Comparison of ENCODE assay signal across 10 cellular contexts in the genomic region with DNA sequence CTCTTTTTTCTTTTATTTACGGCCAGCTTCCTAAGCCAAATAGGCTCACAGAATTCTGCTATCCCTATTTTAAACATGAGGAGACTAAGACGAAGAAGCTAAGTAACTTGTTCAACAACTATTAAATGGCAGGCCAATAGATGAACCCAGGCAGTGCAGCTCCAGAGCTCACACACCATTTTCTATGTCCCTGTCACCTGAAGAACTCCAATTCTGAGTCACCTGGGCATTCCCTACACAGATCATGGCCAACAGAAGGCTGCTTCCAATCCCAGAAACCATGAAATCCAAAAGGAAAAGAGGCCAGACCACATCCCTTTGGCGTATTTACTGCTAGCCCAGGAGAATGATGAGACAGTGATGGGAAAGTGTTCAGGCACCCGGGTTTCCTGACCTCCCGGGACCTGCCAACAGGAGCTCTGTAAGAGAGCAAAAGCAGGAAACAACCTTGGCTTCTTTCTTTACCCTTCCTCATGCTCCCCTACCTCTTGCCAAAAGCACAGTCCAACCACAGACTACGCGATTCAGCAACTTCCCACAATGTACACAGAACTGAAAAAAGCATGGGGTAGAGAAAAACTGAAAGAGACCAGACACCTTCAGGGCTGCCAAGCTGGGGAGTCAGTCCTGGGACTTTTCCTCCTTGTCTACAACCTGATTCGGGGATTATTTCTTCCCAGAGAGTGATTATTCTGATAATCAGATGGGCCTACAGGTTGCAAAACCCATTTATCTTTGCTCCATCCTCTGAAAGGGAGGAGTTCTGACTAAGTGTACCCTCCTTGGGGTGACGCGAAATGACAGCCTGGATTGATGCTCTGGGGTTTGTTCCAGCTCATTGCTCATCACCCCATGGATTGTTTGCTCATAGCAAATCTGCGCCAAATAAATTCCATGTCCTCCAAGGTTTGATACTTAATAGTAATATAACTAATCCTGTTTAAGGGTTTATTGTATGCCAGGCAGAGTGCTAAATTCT. TPM values are rescaled to one million over a fixed set of nuclear protein-coding genes. Genes with fewer than 3 reads are reported as not detected.
DNase-seq lines count a peak whose midpoint lies in the region; ATAC-seq, FAIRE-seq and TF ChIP-seq lines count a peak whose summit lies in the region.
"Had no signal": no experiment of that assay in that cellular context is flagged by ENCODE, and none has a peak within 500 bp of the region (broad histone marks: within the 10 kb centered on the region; RNA-seq: fewer than 3 reads in every experiment).

No MANE protein-coding gene starts in this region.

- H3K9me3 ChIP-seq in fibroblast of lung (ENCODE audit: control insufficient read depth, insufficient read depth, low read depth, low read length), result no peaks in the 10 kb centered on the region

- no peak overlapping the region for H3K4me3 Mint-ChIP-seq in activated T-cell treated with anti-CD3 and anti-CD28 coated beads, Interleukin-2, amount 50 U/mL, for 24 hours
- no peak overlapping the region for H3K4me3 Mint-ChIP-seq in activated T-cell treated with anti-CD3 and anti-CD28 coated beads, Interleukin-2, amount 50 U/mL, for 4 hours
- H3K4me3 Mint-ChIP-seq: dendritic cell treated with granulocyte-macrophage colony-stimulating factor and Interleukin-4, amounts not matched to agents 40 ng/mL and 50 ng/mL, for 4 days had no signal

- no peak overlapping the region for H2AFZ ChIP-seq in fibroblast of lung (ENCODE audit: low read length)

- H3K9ac ChIP-seq in fibroblast of lung (ENCODE audit: insufficient read depth, low read length), result no peak overlapping the region

- peak overlapping the region; percentile 8 for H3K27ac ChIP-seq in fibroblast of lung (ENCODE audit: insufficient read depth, low read length)

- H3K27me3 Mint-ChIP-seq in activated T-cell treated with anti-CD3 and anti-CD28 coated beads, Interleukin-2, amount 50 U/mL, for 24 hours, result no peaks in the 10 kb centered on the region
- no peaks in the 10 kb centered on the region for H3K27me3 Mint-ChIP-seq in activated T-cell treated with anti-CD3 and anti-CD28 coated beads, Interleukin-2, amount 50 U/mL, for 4 hours (ENCODE audit: low read depth)
- H3K27me3 Mint-ChIP-seq: dendritic cell treated with granulocyte-macrophage colony-stimulating factor and Interleukin-4, amounts not matched to agents 40 ng/mL and 50 ng/mL, for 4 days had no signal

- no peaks in the 10 kb centered on the region for H3K79me2 ChIP-seq in fibroblast of lung (ENCODE audit: control insufficient read depth, insufficient read depth, low read length)

- ATAC-seq in activated T-cell treated with anti-CD3 and anti-CD28 coated beads, Interleukin-2, amount 50 U/mL, for 4 hours, result no peak
- ATAC-seq in stimulated activated naive CD8-positive, alpha-beta T cell treated with anti-CD3 and anti-CD28 coated beads, Interleukin-15, Interleukin-2, amounts not matched to agents 100 U/mL and 50 U/mL, for 24 hours, result no peak
- no peak for ATAC-seq in activated CD4-positive, CD25-positive, alpha-beta regulatory T cell treated with anti-CD3 and anti-CD28 coated beads, Interleukin-2, amount 50 U/mL, for 24 hours

- FAIRE-seq in urothelium cell line (lab: Jason Lieb, UNC), result no peak

- no peaks in the 10 kb centered on the region for H3K36me3 ChIP-seq in fibroblast of lung (ENCODE audit: control insufficient read depth, insufficient read depth, low read length)

- no peak for TF ChIP-seq CTCF in fibroblast of lung (conservative IDR thresholded peaks at IDR 0.05 in 1 of 2, IDR thresholded peaks at IDR 0.05 in 1 of 2; ENCODE audit: low read depth in 1 of 2, low read length in 2 of 2)

- H3K27me3 ChIP-seq in fibroblast of lung (ENCODE audit: control insufficient read depth, insufficient read depth, low read length), result no peaks in the 10 kb centered on the region

- H3K4me3 ChIP-seq in fibroblast of lung (replicated peaks in 1 of 4; ENCODE audit: control extremely low read depth in 1 of 4, insufficient read depth in 1 of 4, low read depth in 3 of 4, low read length in 4 of 4), result no peak overlapping the region

- peaks cover 24% of the 10 kb centered on the region for H3K36me3 Mint-ChIP-seq in activated T-cell treated with anti-CD3 and anti-CD28 coated beads, Interleukin-2, amount 50 U/mL, for 24 hours (ENCODE audit: low read depth)
- peaks cover 8% of the 10 kb centered on the region for H3K36me3 Mint-ChIP-seq in activated T-cell treated with anti-CD3 and anti-CD28 coated beads, Interleukin-2, amount 50 U/mL, for 4 hours (ENCODE audit: insufficient read depth)

- DNase-seq in activated T-cell treated with anti-CD3 and anti-CD28 coated beads, Interleukin-2, amount 50 U/mL, for 24 hours, result no peak
- DNase-seq in activated T-cell treated with anti-CD3 and anti-CD28 coated beads, Interleukin-2, amount 50 U/mL, for 4 hours, result no peak
- DNase-seq in NCI-H82 treated with DMSO at 0.1 percent for 48 hours (lab: John Stamatoyannopoulos, UW; ENCODE audit: unreplicated experiment), result peak; percentile 46
- peak; percentile 80 to 92 for DNase-seq in fibroblast of lung (ENCODE audit: low read depth in 2 of 2)
- peak; percentile 57 for DNase-seq in urothelium cell line (ENCODE audit: low spot score)
- DNase-seq in activated effector memory CD4-positive, alpha-beta T cell treated with Interleukin-2 at 50 U/mL for 16 hours, result no peak
- no peak for DNase-seq in stimulated activated naive CD8-positive, alpha-beta T cell treated with anti-CD3 and anti-CD28 coated beads, Interleukin-15, Interleukin-2, amounts not matched to agents 100 U/mL and 50 U/mL, for 24 hours
- DNase-seq: Calu3 had no signal

- no peaks in the 10 kb centered on the region for H3K4me1 ChIP-seq in fibroblast of lung (ENCODE audit: control insufficient read depth, extremely low read depth, insufficient read depth, low read length)

- no peaks in the 10 kb centered on the region for H3K4me1 Mint-ChIP-seq in activated T-cell treated with anti-CD3 and anti-CD28 coated beads, Interleukin-2, amount 50 U/mL, for 24 hours (ENCODE audit: low read depth)
- H3K4me1 Mint-ChIP-seq in activated T-cell treated with anti-CD3 and anti-CD28 coated beads, Interleukin-2, amount 50 U/mL, for 4 hours (ENCODE audit: low read depth), result no peaks in the 10 kb centered on the region

- H3K4me2 ChIP-seq in fibroblast of lung (ENCODE audit: extremely low read depth, insufficient read depth, low read length), result no peak overlapping the region

- peak overlapping the region; percentile 13 for H3K27ac Mint-ChIP-seq in activated T-cell treated with anti-CD3 and anti-CD28 coated beads, Interleukin-2, amount 50 U/mL, for 24 hours
- H3K27ac Mint-ChIP-seq: dendritic cell treated with granulocyte-macrophage colony-stimulating factor and Interleukin-4, amounts not matched to agents 40 ng/mL and 50 ng/mL, for 4 days had no signal

- H4K20me1 ChIP-seq in fibroblast of lung (ENCODE audit: control insufficient read depth, extremely low read depth, insufficient read depth, low read length), result no peaks in the 10 kb centered on the region

- no peaks in the 10 kb centered on the region for H3K9me3 Mint-ChIP-seq in activated T-cell treated with anti-CD3 and anti-CD28 coated beads, Interleukin-2, amount 50 U/mL, for 24 hours
- no peaks in the 10 kb centered on the region for H3K9me3 Mint-ChIP-seq in activated T-cell treated with anti-CD3 and anti-CD28 coated beads, Interleukin-2, amount 50 U/mL, for 4 hours
- H3K9me3 Mint-ChIP-seq: dendritic cell treated with granulocyte-macrophage colony-stimulating factor and Interleukin-4, amounts not matched to agents 40 ng/mL and 50 ng/mL, for 4 days had no signal

RNA-seq across cellular contexts. Expression of a gene that starts 47.8 kb away (rescaled TPM):
- total RNA-seq in activated T-cell treated with anti-CD3 and anti-CD28 coated beads, Interleukin-2, amount 50 U/mL, for 4 hours, result 1 to 10 TPM in 2 of 3 donors, under 1 TPM in 1; 0.58 to 1.7 (median 1.3) TPM
- 0.26 and 0.33 TPM in 2 replicates for total RNA-seq in fibroblast of lung
- 0.19 and 0.27 TPM in 2 replicates for polyA plus RNA-seq in fibroblast of lung
- 0.12 and 0.20 TPM in 2 replicates for polyA plus RNA-seq in fibroblast of lung (2012)
- polyA minus RNA-seq in fibroblast of lung (ENCODE audit: low replicate concordance), result not detected in 2 replicates

Comparison
In these comparisons a context has a peak if more than half of its experiments do, and no peak if none do; other contexts are left out.
1. DNase-seq: peak in NCI-H82 treated with DMSO at 0.1 percent for 48 hours (single experiment), fibroblast of lung (2 of 2) and urothelium cell line (single experiment); none in activated T-cell treated with anti-CD3 and anti-CD28 coated beads, Interleukin-2, amount 50 U/mL, for 24 hours (single experiment), activated T-cell treated with anti-CD3 and anti-CD28 coated beads, Interleukin-2, amount 50 U/mL, for 4 hours (single experiment), activated effector memory CD4-positive, alpha-beta T cell treated with Interleukin-2 at 50 U/mL for 16 hours (single experiment) and stimulated activated naive CD8-positive, alpha-beta T cell treated with anti-CD3 and anti-CD28 coated beads, Interleukin-15, Interleukin-2, amounts not matched to agents 100 U/mL and 50 U/mL, for 24 hours (single experiment).